Comparison of ENCODE assay signal across 1 cellular context in genomic region chrX:1584237-1585011, GRCh38.
TF ChIP-seq lines count a peak whose summit lies in the region.

No MANE protein-coding gene starts in this region.

TF ChIP-seq in K562, 482 proteins besides CTCF, POLR2A, EP300 and RAD21:
- TF ChIP-seq ZNF121 (CRISPR knock-in tag; conservative IDR thresholded peaks at IDR 0.05) (peak; percentile 45), BRF2 (IDR thresholded peaks at IDR 0.05; ENCODE audit: borderline replicate concordance, insufficient read depth, insufficient read length) (no peak)
TF ChIP-seq in K562: peak in this region for 1.
